ENCODE assay signal across 24 cellular contexts in the genomic region with DNA sequence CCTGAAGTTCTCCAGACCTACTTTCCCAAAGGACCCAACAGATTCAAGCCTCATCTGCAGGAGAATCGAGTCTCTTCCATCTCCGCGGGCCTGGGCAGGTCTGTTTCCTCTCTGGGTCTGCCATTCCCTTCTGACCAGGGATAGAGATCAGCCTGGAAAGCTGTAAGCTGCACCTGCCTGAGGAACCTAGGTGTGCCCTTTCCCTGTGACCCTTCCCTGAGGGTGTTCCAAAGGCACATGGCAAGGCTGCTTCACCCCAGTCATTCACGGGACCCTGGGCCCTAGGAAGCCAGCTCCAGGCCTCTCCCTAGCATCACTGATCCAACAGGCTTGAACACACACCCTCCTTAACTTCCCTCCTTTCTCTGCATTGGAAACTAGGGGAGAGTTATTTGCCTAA.
DNase-seq lines count a peak whose midpoint lies in the region; ATAC-seq and TF ChIP-seq lines count a peak whose summit lies in the region.
"Had no signal": no experiment of that assay in that cellular context is flagged by ENCODE, and none has a peak within 500 bp of the region (broad histone marks: within the 10 kb centered on the region; RNA-seq: fewer than 3 reads in every experiment).

No MANE protein-coding gene starts in this region.

- intact Hi-C loops in IMR-90 (cut with micrococcal nuclease) = no loop called here

- BruUV-seq in IMR-90 (replicated peaks; lab: Mats Ljungman, UMichigan) = no TSS peak

- H3K56ac ChIP-seq in IMR-90 (ENCODE audit: extremely low read depth, insufficient read depth, low read length) = peak overlapping the region; percentile 81

- H2BK120ac ChIP-seq in IMR-90 (ENCODE audit: low read depth, low read length) = peak overlapping the region; percentile 99
- no peak overlapping the region for H2BK120ac ChIP-seq in neuronal stem cell (ENCODE audit: low read depth, low read length)

- H4K91ac ChIP-seq in IMR-90 (ENCODE audit: insufficient read depth, low read depth, low read length) (peak overlapping the region; percentile 99), neuronal stem cell (ENCODE audit: low read depth, low read length, poor library complexity) (no peak overlapping the region)

- H3K27ac ChIP-seq in AG04450 (ENCODE audit: low read depth, low read length) (peak overlapping the region; percentile 55), IMR-90 (ENCODE audit: insufficient read depth, low read length) (peak overlapping the region; percentile 80), coronary artery (no peak overlapping the region), neuronal stem cell (replicated peaks; ENCODE audit: low read length) (no peak overlapping the region)
- H3K27ac ChIP-seq: BLaER1, hepatocyte, neutrophil, SK-N-MC had no signal

- peak overlapping the region; percentile 99 for H3K4ac ChIP-seq in IMR-90 (ENCODE audit: low read depth, low read length)
- H3K4ac ChIP-seq in neuronal stem cell (ENCODE audit: low read length) = no peak overlapping the region

- peaks cover 23% of the 10 kb centered on the region for H3K9me3 Mint-ChIP-seq in stimulated activated memory B cell treated with anti-CD40 and anti-IgM and Interleukin-4, amounts not matched to agents 10 μg/mL and 1 μg/mL and 100 μg/mL, for 72 hours

- H2BK5ac ChIP-seq in IMR-90 (ENCODE audit: low read depth, low read length, poor library complexity, severe bottlenecking) = peak overlapping the region; percentile 99
- H2BK5ac ChIP-seq in neuronal stem cell (ENCODE audit: low read length) = no peak overlapping the region

- H3K36me3 Mint-ChIP-seq in stimulated activated memory B cell treated with anti-CD40 and anti-IgM and Interleukin-4, amounts not matched to agents 10 μg/mL and 1 μg/mL and 100 μg/mL, for 72 hours = peaks cover 6% of the 10 kb centered on the region
- H3K36me3 Mint-ChIP-seq: brain had no signal

- H2AFZ ChIP-seq in IMR-90 (replicated peaks; ENCODE audit: low read length, poor library complexity) (peak overlapping the region; percentile 90), neuronal stem cell (ENCODE audit: low read length) (no peak overlapping the region)
- H2AFZ ChIP-seq: hepatocyte had no signal

- peak overlapping the region; percentile 95 for H2AK9ac ChIP-seq in IMR-90 (replicated peaks; ENCODE audit: low read depth, low read length, poor library complexity)

- H3K79me1 ChIP-seq in IMR-90 (ENCODE audit: low read depth in 1 of 2, low read length in 2 of 2) (no peaks in the 10 kb centered on the region), neuronal stem cell (ENCODE audit: low read depth, low read length) (no peaks in the 10 kb centered on the region)

- H3K4me3 ChIP-seq in AG04450 (ENCODE audit: low read depth, low read length) = no peak overlapping the region
- no peak overlapping the region for H3K4me3 ChIP-seq in IMR-90 (ENCODE audit: insufficient read depth, low read depth, low read length)
- no peak overlapping the region for H3K4me3 ChIP-seq in coronary artery
- no peak overlapping the region for H3K4me3 ChIP-seq in neuronal stem cell (ENCODE audit: low read length in 2 of 2)
- H3K4me3 ChIP-seq: BLaER1, hepatocyte, MG63, SK-N-MC had no signal

- ATAC-seq in IMR-90 (ENCODE audit: low read depth) = peak; percentile 28; the same call in 1 of the 2 replicates
- no peak for ATAC-seq in stimulated activated memory B cell treated with anti-CD40 and anti-IgM and Interleukin-4, amounts not matched to agents 10 μg/mL and 1 μg/mL and 100 μg/mL, for 72 hours
- ATAC-seq: activated CD4-positive, alpha-beta T cell treated with anti-CD3 and anti-CD28 coated beads for 36 hours; left colon had no signal

- H2BK15ac ChIP-seq in IMR-90 (ENCODE audit: low read depth, low read length) (peak overlapping the region; percentile 99; the same call in 2 of the 3 replicates), neuronal stem cell (ENCODE audit: low read length) (no peak overlapping the region)

- H2BK12ac ChIP-seq in neuronal stem cell (ENCODE audit: low read length) = no peak overlapping the region

- H3K4me1 Mint-ChIP-seq in stimulated activated memory B cell treated with anti-CD40 and anti-IgM and Interleukin-4, amounts not matched to agents 10 μg/mL and 1 μg/mL and 100 μg/mL, for 72 hours = peaks cover 13% of the 10 kb centered on the region

- H3K14ac ChIP-seq in IMR-90 (replicated peaks; ENCODE audit: low read depth, low read length) (peak overlapping the region; percentile 99), neuronal stem cell (ENCODE audit: low read length) (no peak overlapping the region)

- H3K4me2 ChIP-seq in IMR-90 (ENCODE audit: low read depth, low read length) = no peak overlapping the region
- H3K4me2 ChIP-seq in neuronal stem cell (ENCODE audit: insufficient read depth, low read length, poor library complexity, severe bottlenecking) = no peak overlapping the region
- H3K4me2 ChIP-seq: BLaER1, hepatocyte had no signal

- peak overlapping the region; percentile 99 for H2AK5ac ChIP-seq in IMR-90 (ENCODE audit: low read depth, low read length)
- H2AK5ac ChIP-seq in neuronal stem cell (ENCODE audit: low read depth, low read length) = no peak overlapping the region

- CTCF ChIA-PET in AG04450 (lab: Charles Lee) (no interaction called here), IMR-90 (lab: Yijun Ruan, JAX) (interaction anchor here (0.5 to 1.4 kb wide), 2 partner anchors 18 to 685 kb away, joined by 3 to 5 read pairs; no protein-coding TSS in a partner anchor)

- peaks cover 26% of the 10 kb centered on the region for H3K27me3 Mint-ChIP-seq in stimulated activated memory B cell treated with anti-CD40 and anti-IgM and Interleukin-4, amounts not matched to agents 10 μg/mL and 1 μg/mL and 100 μg/mL, for 72 hours

- H3K4me1 ChIP-seq in IMR-90 (ENCODE audit: control insufficient read depth, insufficient read depth, low read length) (peaks cover 14% of the 10 kb centered on the region), neuronal stem cell (ENCODE audit: control insufficient read depth in 2 of 2, insufficient read depth in 1 of 2, low read depth in 1 of 2, low read length in 2 of 2) (peaks cover 0 to 3% of the 10 kb centered on the region in 2 donors)
- H3K4me1 ChIP-seq: BLaER1 had no signal

- peak overlapping the region; percentile 97 for H2BK20ac ChIP-seq in IMR-90 (ENCODE audit: low read depth, low read length)

- no CpG with 5 or more reads among the region's 4 CpGs for WGBS in IMR-90 (ENCODE audit: extremely low coverage in 2 of 2, insufficient read length in 1 of 2), 2 experiments
- WGBS in neuronal stem cell (ENCODE audit: extremely low coverage in 2 of 2, insufficient read length in 2 of 2, insufficient replicate concordance in 1 of 2), 2 donors = no CpG with 5 or more reads among the region's 4 CpGs

- dilution Hi-C loops in IMR-90 (cut with HindIII; ENCODE audit: low sequenced_read_pairs, unreplicated experiment) = no loop called here

- no peaks in the 10 kb centered on the region for H4K20me1 ChIP-seq in IMR-90 (ENCODE audit: insufficient read depth, low read length)
- H4K20me1 ChIP-seq: BLaER1 had no signal

- H3K23ac ChIP-seq in IMR-90 (ENCODE audit: low read depth, low read length) (peak overlapping the region; percentile 96), neuronal stem cell (ENCODE audit: low read depth, low read length, poor library complexity) (no peak overlapping the region)

- in situ Hi-C loops in IMR-90 (cut with MboI; ENCODE audit: low sequenced_read_pairs) = no loop called here

- H3K27me3 ChIP-seq in AG04450 (ENCODE audit: control insufficient read depth, insufficient read depth, low read length) = no peaks in the 10 kb centered on the region
- no peaks in the 10 kb centered on the region for H3K27me3 ChIP-seq in IMR-90 (ENCODE audit: control insufficient read depth, insufficient read depth, low read length)
- H3K27me3 ChIP-seq in neuronal stem cell (ENCODE audit: control insufficient read depth in 3 of 3, insufficient read depth in 3 of 3, low read depth in 1 of 3, low read length in 3 of 3) = peaks cover 0 to 4% (median 0%) of the 10 kb centered on the region in 3 experiments
- H3K27me3 ChIP-seq: BLaER1, hepatocyte, MG63, neutrophil had no signal

- DNase-seq in AG04450 (ENCODE audit: low read depth, low spot score) (no peak), IMR-90 (no peak), coronary artery (ENCODE audit: low spot score) (peak; percentile 62), neuronal stem cell (ENCODE audit: low spot score) (no peak), NCI-H526 treated with DMSO at 0.1 percent for 48 hours (lab: John Stamatoyannopoulos, UW) (no peak), SW480 (ENCODE audit: low spot score) (no peak)
- DNase-seq: activated CD4-positive, alpha-beta T cell treated with anti-CD3 and anti-CD28 coated beads for 36 hours; activated naive CD4-positive, alpha-beta T cell; activated T-cell treated with anti-CD3 and anti-CD28 coated beads, Interleukin-2, amount 50 U/mL, for 48 hours; DMS53; effector memory CD4-positive, alpha-beta T cell; KBM-7; left colon; NCI-H1105 treated with DMSO at 0.1 percent for 48 hours; NCI-H1930; NCI-H69 had no signal

- H3K9me1 ChIP-seq in IMR-90 (ENCODE audit: insufficient read depth, low read length) = peaks cover 15% of the 10 kb centered on the region

- H4K5ac ChIP-seq in IMR-90 (ENCODE audit: low read depth, low read length) = peak overlapping the region; percentile 93; the same call in 1 of the 2 replicates

- POLR2A ChIA-PET in AG04450 (lab: Yijun Ruan, JAX) = no interaction called here
- POLR2A ChIA-PET in IMR-90 (lab: Charles Lee; ENCODE audit: unreplicated experiment) = no interaction called here

- H3K9ac ChIP-seq in IMR-90 (ENCODE audit: low read depth, low read length) (peak overlapping the region; percentile 47; the same call in 1 of the 2 replicates), neuronal stem cell (ENCODE audit: low read depth, low read length, poor library complexity) (no peak overlapping the region)
- H3K9ac ChIP-seq: BLaER1 had no signal

- TF ChIP-seq RAD21 in IMR-90 (IDR thresholded peaks at IDR 0.05; ENCODE audit: low read length) = no peak

- TF ChIP-seq POLR2A in IMR-90 (IDR thresholded peaks at IDR 0.05; ENCODE audit: low read depth, low read length) = no peak

- H3K27ac Mint-ChIP-seq in stimulated activated memory B cell treated with anti-CD40 and anti-IgM and Interleukin-4, amounts not matched to agents 10 μg/mL and 1 μg/mL and 100 μg/mL, for 72 hours = no peak overlapping the region
- H3K27ac Mint-ChIP-seq: activated CD4-positive, alpha-beta T cell treated with anti-CD3 and anti-CD28 coated beads for 36 hours; stimulated activated naive CD8-positive, alpha-beta T cell treated with anti-CD3 and anti-CD28 coated beads, Interleukin-15, Interleukin-2, amounts not matched to agents 100 ng/mL and 50 ng/mL, for 24 hours had no signal

- no peak overlapping the region for H3K4me3 Mint-ChIP-seq in stimulated activated memory B cell treated with anti-CD40 and anti-IgM and Interleukin-4, amounts not matched to agents 10 μg/mL and 1 μg/mL and 100 μg/mL, for 72 hours
- H3K4me3 Mint-ChIP-seq: activated CD4-positive, alpha-beta T cell treated with anti-CD3 and anti-CD28 coated beads for 36 hours; stimulated activated naive CD8-positive, alpha-beta T cell treated with anti-CD3 and anti-CD28 coated beads, Interleukin-15, Interleukin-2, amounts not matched to agents 100 ng/mL and 50 ng/mL, for 24 hours had no signal

- no peak for TF ChIP-seq CTCF in AG04450 (IDR thresholded peaks at IDR 0.05; ENCODE audit: low read depth, low read length)
- no peak for TF ChIP-seq CTCF in IMR-90 (conservative IDR thresholded peaks at IDR 0.05; ENCODE audit: low read depth, low read length)
- no peak for TF ChIP-seq CTCF in coronary artery (IDR thresholded peaks at IDR 0.05)

- no peaks in the 10 kb centered on the region for H3K36me3 ChIP-seq in IMR-90 (ENCODE audit: control insufficient read depth, insufficient read depth, low read length)
- no peaks in the 10 kb centered on the region for H3K36me3 ChIP-seq in neuronal stem cell (replicated peaks in 1 of 2; ENCODE audit: control insufficient read depth in 2 of 2, insufficient read depth in 2 of 2, low read length in 2 of 2)
- H3K36me3 ChIP-seq: BLaER1, MG63, neutrophil had no signal

- H3K18ac ChIP-seq in IMR-90 (ENCODE audit: low read depth, low read length) = peak overlapping the region; percentile 83
- peak overlapping the region; percentile 68 for H3K18ac ChIP-seq in neuronal stem cell (ENCODE audit: low read length)

- peaks cover 4% of the 10 kb centered on the region; the same call in 1 of the 2 replicates for H3K9me3 ChIP-seq in AG04450 (ENCODE audit: control insufficient read depth, insufficient read depth, low read length)
- H3K9me3 ChIP-seq in IMR-90 (ENCODE audit: control insufficient read depth, insufficient read depth, low read length) = peaks cover 3% of the 10 kb centered on the region; the same call in 1 of the 2 replicates
- no peaks in the 10 kb centered on the region for H3K9me3 ChIP-seq in neuronal stem cell (replicated peaks in 1 of 2; ENCODE audit: control insufficient read depth in 2 of 2, insufficient read depth in 1 of 2, low read depth in 1 of 2, low read length in 2 of 2)
- H3K9me3 ChIP-seq: MG63, neutrophil had no signal

- H4K8ac ChIP-seq in IMR-90 (ENCODE audit: low read depth in 2 of 2, low read length in 2 of 2) = peak overlapping the region; percentile 97 to 100
- H4K8ac ChIP-seq in neuronal stem cell (ENCODE audit: low read depth, low read length) = no peak overlapping the region

Comparison
In these comparisons a context has a peak if more than half of its experiments do, and no peak if none do; other contexts are left out.
1. H3K27ac ChIP-seq: peak in AG04450 (single experiment) and IMR-90 (single experiment); none in coronary artery (0 of 2) and neuronal stem cell (single experiment).